ENCODE assay signal across 23 cellular contexts in the genomic region with DNA sequence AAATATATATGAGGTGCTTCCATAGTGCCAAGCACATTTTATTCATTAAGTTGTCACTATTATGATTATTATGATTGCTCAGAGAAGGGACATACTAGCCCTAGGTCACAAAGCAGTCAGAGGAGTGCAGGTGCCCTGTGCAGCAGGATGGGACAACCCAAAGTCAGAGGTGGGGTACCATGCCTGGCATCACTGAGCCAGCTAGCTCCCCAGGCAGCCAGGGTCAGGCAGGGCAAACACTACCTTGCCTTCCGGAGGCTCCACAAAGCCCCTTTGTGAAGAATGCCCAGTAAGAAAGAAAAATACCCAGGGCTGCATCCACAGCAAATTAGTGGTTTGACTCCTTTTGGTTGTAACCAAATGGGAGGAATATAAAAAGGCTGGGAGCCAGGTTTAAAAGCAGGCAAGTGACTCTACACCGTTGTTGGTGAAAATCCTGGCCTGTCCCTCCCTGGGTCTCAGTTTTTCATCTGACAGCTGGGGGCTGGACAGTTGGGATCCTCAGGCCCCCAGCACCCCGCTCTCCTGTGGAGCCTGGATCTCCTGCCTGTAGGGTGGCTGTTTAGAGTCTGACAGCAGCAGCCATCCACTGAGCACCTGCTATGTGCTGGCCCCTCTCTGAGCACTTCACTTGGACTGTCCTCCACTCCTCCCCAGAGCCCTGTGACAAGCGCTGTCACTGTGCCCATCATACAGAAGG.
DNase-seq lines count a peak whose midpoint lies in the region; ATAC-seq and TF ChIP-seq lines count a peak whose summit lies in the region.
"Had no signal": no experiment of that assay in that cellular context is flagged by ENCODE, and none has a peak within 500 bp of the region (broad histone marks: within the 10 kb centered on the region; RNA-seq: fewer than 3 reads in every experiment).

No MANE protein-coding gene starts in this region.

- DNase-seq in activated naive CD8-positive, alpha-beta T cell treated with anti-CD3 and anti-CD28 coated beads, Interleukin-2, amount 10 ng/mL, durations not matched to agents 7 days and 5 days: peak; percentile 4
- no peak for DNase-seq in activated naive CD8-positive, alpha-beta T cell treated with anti-CD3 and anti-CD28 coated beads, Interleukin-2, amount 50 U/mL, for 24 hours
- DNase-seq in Peyer's patch (peak in 2 of 3 donors; percentile 13 to 19), mesenteric fat pad (ENCODE audit: low spot score) (peak; percentile 47), tibial artery (peak; percentile 13 to 29), kidney glomerular epithelial cell (lab: John Stamatoyannopoulos, UW) (no peak)
- DNase-seq: activated CD4-positive, alpha-beta T cell treated with anti-CD3 and anti-CD28 coated beads for 1 hour; activated T-cell treated with anti-CD3 and anti-CD28 coated beads, Interleukin-2, amount 50 U/mL, for 1 hour; CD8-positive, alpha-beta memory T cell; effector CD4-positive, alpha-beta T cell; EL; glutamatergic neuron; NCI-H1105; NCI-H1930; small intestine; stimulated activated CD4-positive, alpha-beta T cell treated with anti-CD3 and anti-CD28 coated beads, Interleukin-1b, Interleukin-23, amount 100 ng/mL, for 48 hours; stimulated activated CD8-positive, alpha-beta memory T cell treated with anti-CD3 and anti-CD28 coated beads, Interleukin-4, amount 100 ng/mL, for 48 hours; T-helper 1 cell; transverse colon had no signal

- H3K4me1 ChIP-seq in Peyer's patch (no peaks in the 10 kb centered on the region), tibial artery (no peaks in the 10 kb centered on the region)
- H3K4me1 ChIP-seq: transverse colon had no signal

- H3K36me3 ChIP-seq in Peyer's patch: no peaks in the 10 kb centered on the region
- H3K36me3 ChIP-seq in tibial artery: no peaks in the 10 kb centered on the region
- H3K36me3 ChIP-seq: transverse colon had no signal

- ATAC-seq in activated naive CD8-positive, alpha-beta T cell treated with anti-CD3 and anti-CD28 coated beads, Interleukin-2, amount 10 ng/mL, durations not matched to agents 7 days and 5 days (ENCODE audit: low read depth): no peak
- ATAC-seq in activated naive CD8-positive, alpha-beta T cell treated with anti-CD3 and anti-CD28 coated beads, Interleukin-2, amount 50 U/mL, for 24 hours: no peak
- ATAC-seq in GM18502 (IDR thresholded peaks at IDR 0.05; ENCODE audit: poor library complexity, unreplicated experiment) (no peak), GM19467 (IDR thresholded peaks at IDR 0.05; ENCODE audit: unreplicated experiment) (no peak)

- H3K27me3 Mint-ChIP-seq in activated naive CD8-positive, alpha-beta T cell treated with anti-CD3 and anti-CD28 coated beads, Interleukin-2, amount 10 ng/mL, durations not matched to agents 7 days and 5 days: peaks cover 6% of the 10 kb centered on the region
- H3K27me3 Mint-ChIP-seq in activated naive CD8-positive, alpha-beta T cell treated with anti-CD3 and anti-CD28 coated beads, Interleukin-2, amount 50 U/mL, for 24 hours: peaks cover 1% of the 10 kb centered on the region

- H3K4me1 Mint-ChIP-seq in activated naive CD8-positive, alpha-beta T cell treated with anti-CD3 and anti-CD28 coated beads, Interleukin-2, amount 10 ng/mL, durations not matched to agents 7 days and 5 days: no peaks in the 10 kb centered on the region
- no peaks in the 10 kb centered on the region for H3K4me1 Mint-ChIP-seq in activated naive CD8-positive, alpha-beta T cell treated with anti-CD3 and anti-CD28 coated beads, Interleukin-2, amount 50 U/mL, for 24 hours
- H3K4me1 Mint-ChIP-seq: B cell; CD8-positive, alpha-beta memory T cell had no signal

- H3K4me3 ChIP-seq in Peyer's patch: no peak overlapping the region
- H3K4me3 ChIP-seq in tibial artery: no peak overlapping the region
- H3K4me3 ChIP-seq: transverse colon had no signal

- H3K27ac ChIP-seq in Peyer's patch (no peak overlapping the region), tibial artery (no peak overlapping the region)
- H3K27ac ChIP-seq: epithelial cell of prostate, transverse colon had no signal

- H3K27me3 ChIP-seq in Peyer's patch: no peaks in the 10 kb centered on the region
- peaks cover 0 to 60% of the 10 kb centered on the region in 2 donors for H3K27me3 ChIP-seq in tibial artery
- H3K27me3 ChIP-seq: transverse colon had no signal

- intact Hi-C loops in tibial artery (cut with DNase I; ENCODE audit: low total_unique reads): no loop called here

- no peaks in the 10 kb centered on the region for H3K9me3 ChIP-seq in Peyer's patch
- no peaks in the 10 kb centered on the region for H3K9me3 ChIP-seq in tibial artery
- H3K9me3 ChIP-seq: transverse colon had no signal

- no peak overlapping the region for H3K4me3 Mint-ChIP-seq in activated naive CD8-positive, alpha-beta T cell treated with anti-CD3 and anti-CD28 coated beads, Interleukin-2, amount 10 ng/mL, durations not matched to agents 7 days and 5 days
- H3K4me3 Mint-ChIP-seq in activated naive CD8-positive, alpha-beta T cell treated with anti-CD3 and anti-CD28 coated beads, Interleukin-2, amount 50 U/mL, for 24 hours: no peak overlapping the region
- H3K4me3 Mint-ChIP-seq: B cell; CD8-positive, alpha-beta memory T cell had no signal

- POLR2A ChIA-PET in activated naive CD8-positive, alpha-beta T cell treated with anti-CD3 and anti-CD28 coated beads, Interleukin-2, amount 10 ng/mL, durations not matched to agents 7 days and 5 days (lab: Charles Lee): no interaction called here

- TF ChIP-seq POLR2A in Peyer's patch (IDR thresholded peaks at IDR 0.05): no peak

- H3K9me3 Mint-ChIP-seq in activated naive CD8-positive, alpha-beta T cell treated with anti-CD3 and anti-CD28 coated beads, Interleukin-2, amount 10 ng/mL, durations not matched to agents 7 days and 5 days: no peaks in the 10 kb centered on the region
- H3K9me3 Mint-ChIP-seq in activated naive CD8-positive, alpha-beta T cell treated with anti-CD3 and anti-CD28 coated beads, Interleukin-2, amount 50 U/mL, for 24 hours: no peaks in the 10 kb centered on the region
- H3K9me3 Mint-ChIP-seq: CD8-positive, alpha-beta memory T cell had no signal

- TF ChIP-seq CTCF in Peyer's patch (IDR thresholded peaks at IDR 0.05) (no peak), tibial artery (IDR thresholded peaks at IDR 0.05) (no peak)

- no peak overlapping the region for H3K27ac Mint-ChIP-seq in activated naive CD8-positive, alpha-beta T cell treated with anti-CD3 and anti-CD28 coated beads, Interleukin-2, amount 10 ng/mL, durations not matched to agents 7 days and 5 days
- no peak overlapping the region for H3K27ac Mint-ChIP-seq in activated naive CD8-positive, alpha-beta T cell treated with anti-CD3 and anti-CD28 coated beads, Interleukin-2, amount 50 U/mL, for 24 hours
- H3K27ac Mint-ChIP-seq: B cell; CD8-positive, alpha-beta memory T cell had no signal

- H3K36me3 Mint-ChIP-seq in activated naive CD8-positive, alpha-beta T cell treated with anti-CD3 and anti-CD28 coated beads, Interleukin-2, amount 10 ng/mL, durations not matched to agents 7 days and 5 days: no peaks in the 10 kb centered on the region
- H3K36me3 Mint-ChIP-seq in activated naive CD8-positive, alpha-beta T cell treated with anti-CD3 and anti-CD28 coated beads, Interleukin-2, amount 50 U/mL, for 24 hours (ENCODE audit: low read depth): no peaks in the 10 kb centered on the region
- H3K36me3 Mint-ChIP-seq: CD8-positive, alpha-beta memory T cell had no signal

Comparison
In these comparisons a context has a peak if more than half of its experiments do, and no peak if none do; other contexts are left out.
1. DNase-seq: peak in activated naive CD8-positive, alpha-beta T cell treated with anti-CD3 and anti-CD28 coated beads, Interleukin-2, amount 10 ng/mL, durations not matched to agents 7 days and 5 days (single experiment), Peyer's patch (2 of 3), mesenteric fat pad (single experiment) and tibial artery (2 of 2); none in activated naive CD8-positive, alpha-beta T cell treated with anti-CD3 and anti-CD28 coated beads, Interleukin-2, amount 50 U/mL, for 24 hours (single experiment) and kidney glomerular epithelial cell (single experiment).